Comparison of ENCODE assay signal across 8 cellular contexts in the genomic region with DNA sequence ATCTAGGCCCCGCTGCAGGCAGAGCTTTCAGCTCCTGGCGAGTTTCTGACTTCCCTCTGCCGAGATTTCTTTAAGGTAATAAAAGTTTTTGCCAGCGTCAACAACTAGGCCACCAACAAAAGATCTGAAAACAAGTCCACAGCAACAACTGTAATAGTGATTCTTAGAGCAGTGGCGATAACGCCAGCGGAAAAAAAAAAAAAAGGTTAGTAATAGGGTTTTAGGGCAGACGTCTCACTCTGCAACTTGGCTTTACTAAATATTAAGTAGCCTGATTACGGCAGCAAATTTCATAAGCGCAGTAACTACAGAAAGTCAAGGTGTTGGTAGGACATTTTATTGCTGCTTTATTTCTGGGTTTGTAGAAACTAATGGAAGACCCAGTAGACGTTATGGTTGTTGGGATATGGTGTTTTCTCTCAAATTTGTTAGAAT. TPM values are rescaled to one million over a fixed set of nuclear protein-coding genes. Genes with fewer than 3 reads are reported as not detected.
A peak's percentile ranks its signal among the peaks of the same experiment; 100 is the strongest.
DNase-seq lines count a peak whose midpoint lies in the region; ATAC-seq, FAIRE-seq and TF ChIP-seq lines count a peak whose summit lies in the region.

No MANE protein-coding gene starts in this region.

- ATAC-seq in stimulated activated naive CD8-positive, alpha-beta T cell treated with anti-CD3 and anti-CD28 coated beads, Interleukin-15, Interleukin-2, amounts not matched to agents 100 U/mL and 50 U/mL, for 24 hours, result no peak
- no peak for ATAC-seq in mucosa of descending colon

- no peak for DNase-seq in stimulated activated naive CD8-positive, alpha-beta T cell treated with anti-CD3 and anti-CD28 coated beads, Interleukin-15, Interleukin-2, amounts not matched to agents 100 U/mL and 50 U/mL, for 24 hours
- DNase-seq in bronchial epithelial cell (ENCODE audit: low read depth), result no peak
- no peak for DNase-seq in mucosa of descending colon
- DNase-seq in NCI-H187 treated with DMSO at 0.1 percent for 48 hours (lab: John Stamatoyannopoulos, UW), result no peak
- DNase-seq in stimulated activated naive CD4-positive, alpha-beta T cell treated with Interleukin-2 at 50 U/mL for 16 hours (lab: John Stamatoyannopoulos, UW), result no peak
- DNase-seq in AG08395 (ENCODE audit: low spot score), result no peak
- no peak for DNase-seq in GM20000 (ENCODE audit: low spot score)

- H3K4me3 ChIP-seq in bronchial epithelial cell (ENCODE audit: low read depth, low read length) (peak overlapping the region; percentile 70), mucosa of descending colon (peak overlapping the region; percentile 69)

- no peaks in the 10 kb centered on the region for H3K27me3 Mint-ChIP-seq in stimulated activated naive CD8-positive, alpha-beta T cell treated with anti-CD3 and anti-CD28 coated beads, Interleukin-15, Interleukin-2, amounts not matched to agents 100 ng/mL and 50 ng/mL, for 24 hours

- no peak for FAIRE-seq in bronchial epithelial cell (lab: Jason Lieb, UNC)

- H3K36me3 ChIP-seq in bronchial epithelial cell (ENCODE audit: control insufficient read depth, insufficient read depth, low read length) (no peaks in the 10 kb centered on the region), mucosa of descending colon (ENCODE audit: low read depth) (no peaks in the 10 kb centered on the region)

- peak overlapping the region; percentile 98 for H3K27ac Mint-ChIP-seq in stimulated activated naive CD8-positive, alpha-beta T cell treated with anti-CD3 and anti-CD28 coated beads, Interleukin-15, Interleukin-2, amounts not matched to agents 100 ng/mL and 50 ng/mL, for 24 hours

- H3K9me3 ChIP-seq in mucosa of descending colon, result no peaks in the 10 kb centered on the region

- intact Hi-C loops in mucosa of descending colon (cut with DNase I, micrococcal nuclease), result no loop called here

- no peaks in the 10 kb centered on the region for H3K27me3 ChIP-seq in bronchial epithelial cell (ENCODE audit: control insufficient read depth, insufficient read depth, low read length)

- H3K9me3 Mint-ChIP-seq in stimulated activated naive CD8-positive, alpha-beta T cell treated with anti-CD3 and anti-CD28 coated beads, Interleukin-15, Interleukin-2, amounts not matched to agents 100 ng/mL and 50 ng/mL, for 24 hours, result no peaks in the 10 kb centered on the region

- TF ChIP-seq CTCF in bronchial epithelial cell (IDR thresholded peaks at IDR 0.05; ENCODE audit: insufficient read depth, low read length, severe bottlenecking) (no peak), mucosa of descending colon (IDR thresholded peaks at IDR 0.05) (no peak), GM20000 (IDR thresholded peaks at IDR 0.05; ENCODE audit: extremely low read depth, missing control alignments) (no peak)

- H3K4me3 Mint-ChIP-seq in stimulated activated naive CD8-positive, alpha-beta T cell treated with anti-CD3 and anti-CD28 coated beads, Interleukin-15, Interleukin-2, amounts not matched to agents 100 ng/mL and 50 ng/mL, for 24 hours, result peak overlapping the region; percentile 99

- peaks cover 15% of the 10 kb centered on the region for H3K36me3 Mint-ChIP-seq in stimulated activated naive CD8-positive, alpha-beta T cell treated with anti-CD3 and anti-CD28 coated beads, Interleukin-15, Interleukin-2, amounts not matched to agents 100 ng/mL and 50 ng/mL, for 24 hours (ENCODE audit: low read depth)

- peaks cover 36% of the 10 kb centered on the region for H3K4me1 Mint-ChIP-seq in stimulated activated naive CD8-positive, alpha-beta T cell treated with anti-CD3 and anti-CD28 coated beads, Interleukin-15, Interleukin-2, amounts not matched to agents 100 ng/mL and 50 ng/mL, for 24 hours (ENCODE audit: low read depth)

- peaks cover 11% of the 10 kb centered on the region for H3K4me1 ChIP-seq in mucosa of descending colon (ENCODE audit: low read depth)

RNA-seq across cellular contexts. Expression of gene SLC30A6, which starts 0.5 kb away (rescaled TPM):
- total RNA-seq in bronchial epithelial cell (23.2 and 26.2 TPM in 2 replicates), mucosa of descending colon (10 to 100 TPM; 16.8 to 21.7 (median 21.3) TPM)
